20 cellular contexts compared by ENCODE assay signal in the genomic region with DNA sequence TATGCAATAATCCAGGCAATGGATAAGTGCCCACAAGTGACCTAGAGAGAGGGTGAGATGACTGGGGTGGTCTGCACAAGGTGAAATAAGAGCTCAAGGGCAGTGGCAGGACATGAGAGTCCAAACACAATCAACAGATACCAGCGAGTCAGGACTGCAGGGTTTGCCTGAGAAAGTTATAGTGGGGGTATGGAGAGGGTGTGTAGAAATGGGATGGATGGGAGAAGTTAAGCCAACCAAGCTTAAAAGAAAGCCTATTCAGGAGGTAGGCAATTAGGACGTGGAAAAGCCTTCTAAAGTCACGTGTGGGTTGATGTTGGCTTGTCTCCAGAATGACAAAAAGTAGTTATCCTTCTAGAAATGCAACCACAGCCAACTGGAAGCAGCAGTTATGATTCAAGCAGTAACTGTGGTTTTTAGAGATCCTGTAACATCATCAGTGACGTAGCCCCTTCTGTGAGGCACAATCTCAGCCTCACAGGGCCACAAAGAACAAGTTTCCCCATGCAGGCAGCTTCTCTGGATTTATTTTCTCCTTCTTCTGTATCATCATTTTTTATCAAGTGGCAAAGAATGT. TPM values are rescaled to one million over a fixed set of nuclear protein-coding genes. Genes with fewer than 3 reads are reported as not detected.
DNase-seq lines count a peak whose midpoint lies in the region; ATAC-seq and TF ChIP-seq lines count a peak whose summit lies in the region.
"Had no signal": no experiment of that assay in that cellular context is flagged by ENCODE, and none has a peak within 500 bp of the region (broad histone marks: within the 10 kb centered on the region; RNA-seq: fewer than 3 reads in every experiment).

No MANE protein-coding gene starts in this region.

- TF ChIP-seq CTCF in retinal pigment epithelial cell (conservative IDR thresholded peaks at IDR 0.05; ENCODE audit: low read depth, low read length), result no peak

- H3K9me3 Mint-ChIP-seq in activated naive CD4-positive, alpha-beta T cell treated with anti-CD3 and anti-CD28 coated beads for 36 hours, result no peaks in the 10 kb centered on the region
- H3K9me3 Mint-ChIP-seq: activated naive CD8-positive, alpha-beta T cell treated with anti-CD3 and anti-CD28 coated beads, Interleukin-2, amount 10 ng/mL, durations not matched to agents 7 days and 5 days; CD4-positive, alpha-beta memory T cell; neural crest cell had no signal

- no peak overlapping the region for H3K27ac Mint-ChIP-seq in activated naive CD4-positive, alpha-beta T cell treated with anti-CD3 and anti-CD28 coated beads for 36 hours
- H3K27ac Mint-ChIP-seq: activated naive CD8-positive, alpha-beta T cell treated with anti-CD3 and anti-CD28 coated beads, Interleukin-2, amount 10 ng/mL, durations not matched to agents 7 days and 5 days; CD4-positive, alpha-beta memory T cell; mesothelial cell of epicardium had no signal

- no peaks in the 10 kb centered on the region for H3K27me3 Mint-ChIP-seq in activated naive CD4-positive, alpha-beta T cell treated with anti-CD3 and anti-CD28 coated beads for 36 hours (ENCODE audit: low read depth)

- peaks cover 2% of the 10 kb centered on the region for H3K4me1 Mint-ChIP-seq in activated naive CD4-positive, alpha-beta T cell treated with anti-CD3 and anti-CD28 coated beads for 36 hours (ENCODE audit: low read depth)

- H3K36me3 Mint-ChIP-seq in activated naive CD4-positive, alpha-beta T cell treated with anti-CD3 and anti-CD28 coated beads for 36 hours (ENCODE audit: low read depth), result no peaks in the 10 kb centered on the region
- H3K36me3 Mint-ChIP-seq: activated naive CD8-positive, alpha-beta T cell treated with anti-CD3 and anti-CD28 coated beads, Interleukin-2, amount 10 ng/mL, durations not matched to agents 7 days and 5 days; CD4-positive, alpha-beta memory T cell; mesothelial cell of epicardium had no signal

- ATAC-seq in GM21367 (IDR thresholded peaks at IDR 0.05; ENCODE audit: unreplicated experiment), result no peak

- DNase-seq in activated naive CD4-positive, alpha-beta T cell treated with anti-CD3 and anti-CD28 coated beads for 36 hours, result peak; percentile 31
- DNase-seq in activated naive CD4-positive, alpha-beta T cell (lab: John Stamatoyannopoulos, UW), result no peak
- peak; percentile 57 for DNase-seq in RPMI7951 (ENCODE audit: low read depth)
- DNase-seq in dedifferentiated amniotic fluid mesenchymal stem cell (ENCODE audit: extremely low spot score), result peak; percentile 71
- DNase-seq in retinal pigment epithelial cell (ENCODE audit: low read depth), result peak; percentile 32
- DNase-seq in cardiac septum (ENCODE audit: low spot score), result no peak
- no peak for DNase-seq in islet precursor cell
- DNase-seq: ACHN; activated CD4-positive, alpha-beta T cell treated with anti-CD3 and anti-CD28 coated beads for 48 hours; activated naive CD8-positive, alpha-beta T cell treated with anti-CD3 and anti-CD28 coated beads, Interleukin-2, amount 10 ng/mL, durations not matched to agents 7 days and 5 days; CD4-positive, alpha-beta memory T cell; DMS79; effector CD8-positive, alpha-beta T cell; kidney glomerular epithelial cell; MM.1S; NCI-H2029 had no signal

- no peak overlapping the region for H3K4me3 Mint-ChIP-seq in activated naive CD4-positive, alpha-beta T cell treated with anti-CD3 and anti-CD28 coated beads for 36 hours
- H3K4me3 Mint-ChIP-seq: activated naive CD8-positive, alpha-beta T cell treated with anti-CD3 and anti-CD28 coated beads, Interleukin-2, amount 10 ng/mL, durations not matched to agents 7 days and 5 days; CD4-positive, alpha-beta memory T cell; mesothelial cell of epicardium; neural crest cell had no signal

- intact Hi-C loops in activated naive CD4-positive, alpha-beta T cell treated with anti-CD3 and anti-CD28 coated beads for 36 hours (cut with micrococcal nuclease), result loop anchor here (1.0 kb wide), 1 partner anchor 26 kb away; no protein-coding TSS in a partner anchor
- intact Hi-C loops in cardiac septum (cut with DNase I), result no loop called here

- H3K4me3 ChIP-seq in retinal pigment epithelial cell (ENCODE audit: low read length), result no peak overlapping the region
- H3K4me3 ChIP-seq: right atrium auricular region had no signal

- CTCF ChIA-PET in activated naive CD4-positive, alpha-beta T cell treated with anti-CD3 and anti-CD28 coated beads for 36 hours (lab: Charles Lee), result no interaction called here

RNA-seq across cellular contexts. Expression of a gene that starts 56.1 kb away (rescaled TPM):
- total RNA-seq in activated naive CD4-positive, alpha-beta T cell treated with anti-CD3 and anti-CD28 coated beads for 36 hours, result 1 to 10 TPM; 5.5 to 5.6 TPM
- 0.48 and 0.98 TPM in 2 replicates for total RNA-seq in RPMI7951 (2014; rRNA removed; shearing (Covaris generic))
- 6.5 TPM for total RNA-seq in cardiac septum

Comparison
In these comparisons a context has a peak if more than half of its experiments do, and no peak if none do; other contexts are left out.
1. DNase-seq: peak in activated naive CD4-positive, alpha-beta T cell treated with anti-CD3 and anti-CD28 coated beads for 36 hours (single experiment), RPMI7951 (single experiment), dedifferentiated amniotic fluid mesenchymal stem cell (single experiment) and retinal pigment epithelial cell (single experiment); none in activated naive CD4-positive, alpha-beta T cell (0 of 4), cardiac septum (single experiment) and islet precursor cell (single experiment).